In genomic region chr12:132145334-132145733, GRCh38 we compare ENCODE assay signal across 9 cellular contexts. TPM values are rescaled to one million over a fixed set of nuclear protein-coding genes. Genes with fewer than 3 reads are reported as not detected.
DNase-seq lines count a peak whose midpoint lies in the region; ATAC-seq and TF ChIP-seq lines count a peak whose summit lies in the region.
"Had no signal": no experiment of that assay in that cellular context is flagged by ENCODE, and none has a peak within 500 bp of the region (broad histone marks: within the 10 kb centered on the region; RNA-seq: fewer than 3 reads in every experiment).

No MANE protein-coding gene starts in this region.

- no peak overlapping the region for H3K27ac ChIP-seq in suprapubic skin

- no peak for TF ChIP-seq CTCF in kidney epithelial cell (IDR thresholded peaks at IDR 0.05; ENCODE audit: insufficient read depth, low read length, poor library complexity, severe bottlenecking)
- TF ChIP-seq CTCF in suprapubic skin (IDR thresholded peaks at IDR 0.05), result no peak

- no peak for TF ChIP-seq EP300 in suprapubic skin (IDR thresholded peaks at IDR 0.05)

- H3K36me3 Mint-ChIP-seq in activated naive CD4-positive, alpha-beta T cell treated with anti-CD3 and anti-CD28 coated beads, Interleukin-2, amount 50 U/mL, for 72 hours, result peaks cover 0 to 10% of the 10 kb centered on the region in 2 donors

- TF ChIP-seq POLR2A in suprapubic skin (IDR thresholded peaks at IDR 0.05), result no peak

- H3K36me3 ChIP-seq in kidney epithelial cell (ENCODE audit: control insufficient read depth, insufficient read depth, low read length), result no peaks in the 10 kb centered on the region
- peaks cover 43% of the 10 kb centered on the region for H3K36me3 ChIP-seq in suprapubic skin

- no peaks in the 10 kb centered on the region for H3K9me3 Mint-ChIP-seq in activated naive CD4-positive, alpha-beta T cell treated with anti-CD3 and anti-CD28 coated beads, Interleukin-2, amount 50 U/mL, for 72 hours

- H3K9me3 ChIP-seq in suprapubic skin, result no peaks in the 10 kb centered on the region
- H3K9me3 ChIP-seq: gastroesophageal sphincter had no signal

- H3K4me1 ChIP-seq in suprapubic skin, result peaks cover 33% of the 10 kb centered on the region

- no peak for ATAC-seq in activated naive CD4-positive, alpha-beta T cell treated with anti-CD3 and anti-CD28 coated beads, Interleukin-2, amount 50 U/mL, for 72 hours
- no peak for ATAC-seq in GM21367 (IDR thresholded peaks at IDR 0.05; ENCODE audit: unreplicated experiment)
- ATAC-seq in HG03378 (IDR thresholded peaks at IDR 0.05; ENCODE audit: unreplicated experiment), result no peak

- 80% methylated on average over 7 of the region's 7 CpGs for WGBS in suprapubic skin

- peak; percentile 62 for DNase-seq in activated effector memory CD4-positive, alpha-beta T cell treated with anti-CD3 and anti-CD28 coated beads, Interleukin-2, amount 50 U/mL, for 16 hours
- DNase-seq in activated effector memory CD4-positive, alpha-beta T cell treated with Interleukin-2 at 50 U/mL for 16 hours, result no peak
- peak in 1 of 2 donors; percentile 1 for DNase-seq in activated naive CD4-positive, alpha-beta T cell treated with anti-CD3 and anti-CD28 coated beads, Interleukin-2, amount 50 U/mL, for 72 hours (ENCODE audit: low spot score in 2 of 2)
- no peak for DNase-seq in kidney epithelial cell (ENCODE audit: low read depth)
- DNase-seq in suprapubic skin (ENCODE audit: low spot score in 2 of 2), result peak in 1 of 2 donors; percentile 67
- DNase-seq in NCI-H128 (lab: John Stamatoyannopoulos, UW; ENCODE audit: unreplicated experiment), result no peak

- peak overlapping the region; percentile 88 to 89 for H3K27ac Mint-ChIP-seq in activated naive CD4-positive, alpha-beta T cell treated with anti-CD3 and anti-CD28 coated beads, Interleukin-2, amount 50 U/mL, for 72 hours

- H3K27me3 ChIP-seq in kidney epithelial cell (ENCODE audit: control insufficient read depth, insufficient read depth, low read length), result no peaks in the 10 kb centered on the region
- no peaks in the 10 kb centered on the region for H3K27me3 ChIP-seq in suprapubic skin
- H3K27me3 ChIP-seq: gastroesophageal sphincter had no signal

- H3K4me3 ChIP-seq in kidney epithelial cell (ENCODE audit: low read depth, low read length) (peak overlapping the region; percentile 94), suprapubic skin (peak overlapping the region; percentile 99)

RNA-seq across cellular contexts. Expression of gene NOC4L, which starts 1.1 kb away (rescaled TPM):
- total RNA-seq in activated naive CD4-positive, alpha-beta T cell treated with anti-CD3 and anti-CD28 coated beads, Interleukin-2, amount 50 U/mL, for 72 hours, result 10 to 100 TPM; 21.0 to 29.3 TPM
- total RNA-seq in kidney epithelial cell (23.8 and 35.5 TPM in 2 replicates), suprapubic skin (10 to 100 TPM; 13.9 to 20.4 (median 16.0) TPM)

RNA-seq across cellular contexts. Expression of gene DDX51, which starts 1.2 kb away (rescaled TPM):
- 10 to 100 TPM; 22.0 to 34.5 TPM for total RNA-seq in activated naive CD4-positive, alpha-beta T cell treated with anti-CD3 and anti-CD28 coated beads, Interleukin-2, amount 50 U/mL, for 72 hours
- total RNA-seq in kidney epithelial cell (15.7 and 18.9 TPM in 2 replicates), suprapubic skin (10 to 100 TPM; 21.1 to 39.6 (median 23.7) TPM)
